1 cellular context compared by ENCODE assay signal in the genomic region with DNA sequence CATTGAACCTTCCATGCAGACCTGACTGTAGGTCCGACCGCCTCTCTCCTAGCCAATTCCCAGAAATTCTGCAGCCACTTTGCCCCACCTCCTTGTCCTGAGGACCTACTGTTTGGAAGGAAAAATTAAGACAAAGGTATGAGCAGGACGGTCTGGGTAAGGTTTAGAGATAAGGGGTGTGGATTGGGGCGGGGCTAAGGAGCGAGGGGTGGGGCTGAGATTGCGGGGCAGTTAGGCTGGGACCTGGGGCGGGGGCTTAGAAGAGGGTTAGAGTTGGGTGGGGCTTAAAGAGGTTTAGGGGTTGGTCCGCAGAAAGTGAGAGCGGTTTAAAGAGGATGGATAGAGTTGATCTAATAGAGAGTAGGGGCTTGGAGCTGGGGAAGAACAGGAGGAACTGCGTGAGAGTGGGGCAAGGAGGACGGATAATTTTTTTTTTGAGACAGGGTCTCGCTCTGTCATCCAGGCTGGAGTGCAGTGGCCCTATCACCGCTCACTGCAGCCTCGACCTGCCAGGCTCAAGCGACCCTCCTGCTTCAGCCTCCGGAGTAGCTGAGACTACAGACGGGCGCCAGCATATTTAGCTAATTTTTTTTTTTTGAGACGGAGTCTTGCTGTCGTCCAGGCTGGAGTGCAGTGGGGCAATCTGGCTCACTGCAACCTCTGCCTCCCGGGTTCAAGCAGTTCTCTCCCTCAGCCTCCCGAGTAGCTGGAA.
TF ChIP-seq lines count a peak whose summit lies in the region.

No MANE protein-coding gene starts in this region.

TF ChIP-seq in K562, 482 proteins besides CTCF, POLR2A, EP300 and RAD21:
- TF ChIP-seq ZBTB49 (CRISPR knock-in tag; IDR thresholded peaks at IDR 0.05; ENCODE audit: borderline replicate concordance): no peak
- 0 out of 2 replicates have a peak, but pooled peaks have one; percentile 9 for TF ChIP-seq VEZF1 (CRISPR knock-in tag; IDR thresholded peaks at IDR 0.05)
